Comparison of ENCODE assay signal across 6 cellular contexts in the genomic region with DNA sequence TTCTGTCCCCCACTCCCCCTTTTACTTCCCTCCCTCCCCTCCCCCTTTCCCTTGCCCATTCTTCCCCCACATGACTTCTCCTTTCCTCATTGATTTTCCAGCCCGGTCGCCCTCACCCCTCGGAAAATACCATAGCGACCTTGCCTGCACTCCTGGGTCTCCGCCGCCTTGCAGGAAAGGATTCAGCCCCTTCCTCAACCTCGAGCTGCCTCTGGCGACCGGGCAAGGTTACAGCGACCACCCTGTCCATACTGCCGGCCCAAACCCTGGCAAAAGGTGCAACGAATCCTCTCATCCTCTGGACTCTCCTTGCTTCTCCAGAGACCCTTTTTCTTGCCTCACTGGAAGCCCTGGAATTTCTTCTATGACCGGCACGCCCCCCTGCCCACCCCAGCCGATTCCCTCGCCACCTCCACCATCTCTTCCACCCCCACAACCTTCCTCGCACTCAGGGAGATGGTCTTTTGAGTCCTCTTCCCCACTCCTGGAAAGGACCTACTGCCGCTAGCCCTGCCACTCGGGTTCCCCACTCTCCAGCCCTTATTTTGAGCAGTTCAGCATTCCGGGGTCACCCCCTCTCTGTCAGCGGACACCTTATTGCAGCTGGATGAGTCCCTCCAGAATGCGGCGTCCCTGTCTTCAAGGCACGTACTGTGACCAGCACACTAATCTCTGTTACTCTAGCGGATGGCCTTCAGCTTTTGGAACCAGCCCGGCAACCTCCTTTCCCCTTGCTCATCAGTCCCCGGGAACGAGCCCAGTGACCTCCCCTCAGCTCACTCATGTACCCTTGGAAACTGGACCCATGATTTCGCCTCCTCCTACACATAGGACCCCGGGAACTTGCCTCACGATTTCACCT. TPM values are rescaled to one million over a fixed set of nuclear protein-coding genes. Genes with fewer than 3 reads are reported as not detected.
A peak's percentile ranks its signal among the peaks of the same experiment; 100 is the strongest.
DNase-seq lines count a peak whose midpoint lies in the region; ATAC-seq and TF ChIP-seq lines count a peak whose summit lies in the region.

No MANE protein-coding gene starts in this region.

- peaks cover 51% of the 10 kb centered on the region for H3K4me1 Mint-ChIP-seq in activated naive CD4-positive, alpha-beta T cell treated with anti-CD3 and anti-CD28 coated beads for 36 hours (ENCODE audit: low read depth)

- CTCF ChIA-PET in activated naive CD4-positive, alpha-beta T cell treated with anti-CD3 and anti-CD28 coated beads for 36 hours (lab: Charles Lee), result interaction anchor here (0.6 to 2.1 kb wide), 6 partner anchors 9 to 97 kb away, joined by 3 to 7 read pairs (median 3); a partner anchor contains a TSS

- H3K36me3 Mint-ChIP-seq in activated naive CD4-positive, alpha-beta T cell treated with anti-CD3 and anti-CD28 coated beads for 36 hours (ENCODE audit: low read depth), result peaks cover 38% of the 10 kb centered on the region

- TF ChIP-seq CTCF in upper lobe of right lung (IDR thresholded peaks at IDR 0.05), result no peak

- peak overlapping the region; percentile 99 for H3K4me3 Mint-ChIP-seq in activated naive CD4-positive, alpha-beta T cell treated with anti-CD3 and anti-CD28 coated beads for 36 hours

- no peaks in the 10 kb centered on the region for H3K27me3 Mint-ChIP-seq in activated naive CD4-positive, alpha-beta T cell treated with anti-CD3 and anti-CD28 coated beads for 36 hours (ENCODE audit: low read depth)

- H3K27ac Mint-ChIP-seq in activated naive CD4-positive, alpha-beta T cell treated with anti-CD3 and anti-CD28 coated beads for 36 hours, result peak overlapping the region; percentile 100

- H3K27me3 ChIP-seq in upper lobe of right lung, result no peaks in the 10 kb centered on the region

- peaks cover 13% of the 10 kb centered on the region for H3K4me1 ChIP-seq in upper lobe of right lung

- H3K4me3 ChIP-seq in iPS-11a (ENCODE audit: low read depth, low read length) (peak overlapping the region; percentile 85), upper lobe of right lung (peak overlapping the region; percentile 68)

- no peak for ATAC-seq in upper lobe of right lung

- peaks cover 26% of the 10 kb centered on the region for H3K36me3 ChIP-seq in upper lobe of right lung

- no peaks in the 10 kb centered on the region for H3K9me3 Mint-ChIP-seq in activated naive CD4-positive, alpha-beta T cell treated with anti-CD3 and anti-CD28 coated beads for 36 hours

- peak overlapping the region; percentile 95 for H3K27ac ChIP-seq in upper lobe of right lung

- no peak for DNase-seq in activated naive CD4-positive, alpha-beta T cell treated with anti-CD3 and anti-CD28 coated beads for 36 hours
- DNase-seq in activated naive CD4-positive, alpha-beta T cell (lab: John Stamatoyannopoulos, UW), result no peak
- DNase-seq in upper lobe of right lung (peak; percentile 65), NCI-H510A treated with DMSO at 0.1 percent for 48 hours (lab: John Stamatoyannopoulos, UW) (no peak)
- no peak for DNase-seq in activated CD4-positive, CD25-positive, alpha-beta regulatory T cell (lab: John Stamatoyannopoulos, UW)

- no peaks in the 10 kb centered on the region for H3K9me3 ChIP-seq in upper lobe of right lung

- intact Hi-C loops in activated naive CD4-positive, alpha-beta T cell treated with anti-CD3 and anti-CD28 coated beads for 36 hours (cut with micrococcal nuclease), result loop anchor here (5.0 to 10.0 kb wide), 2 partner anchors 307 to 971 kb away; a partner anchor contains a TSS
- intact Hi-C loops in upper lobe of right lung (cut with DNase I), result no loop called here

RNA-seq across cellular contexts. Expression of a gene that starts 0.8 kb away (rescaled TPM):
- 10 to 100 TPM; 33.6 to 37.8 TPM for total RNA-seq in activated naive CD4-positive, alpha-beta T cell treated with anti-CD3 and anti-CD28 coated beads for 36 hours
- 27.7 TPM for total RNA-seq in upper lobe of right lung

RNA-seq across cellular contexts. Expression of a gene that starts 38.0 kb away (rescaled TPM):
- 100 to 1,000 TPM; 403 to 409 TPM for total RNA-seq in activated naive CD4-positive, alpha-beta T cell treated with anti-CD3 and anti-CD28 coated beads for 36 hours
- 145 TPM for total RNA-seq in upper lobe of right lung

RNA-seq across cellular contexts. Expression of a gene that starts 38.0 kb away (rescaled TPM):
- 10 to 100 TPM; 28.0 to 29.8 TPM for total RNA-seq in activated naive CD4-positive, alpha-beta T cell treated with anti-CD3 and anti-CD28 coated beads for 36 hours
- 53.6 TPM for total RNA-seq in upper lobe of right lung

RNA-seq across cellular contexts. Expression of a gene that starts 52.7 kb away (rescaled TPM):
- total RNA-seq in activated naive CD4-positive, alpha-beta T cell treated with anti-CD3 and anti-CD28 coated beads for 36 hours, result 1 to 10 TPM; 3.8 to 4.8 TPM
- total RNA-seq in upper lobe of right lung, result 30.9 TPM
